ENCODE assay signal across 14 cellular contexts in genomic region chr17:47654991-47655390, GRCh38. TPM values are rescaled to one million over a fixed set of nuclear protein-coding genes. Genes with fewer than 3 reads are reported as not detected.
DNase-seq lines count a peak whose midpoint lies in the region; ATAC-seq and TF ChIP-seq lines count a peak whose summit lies in the region.
"Had no signal": no experiment of that assay in that cellular context is flagged by ENCODE, and none has a peak within 500 bp of the region (broad histone marks: within the 10 kb centered on the region; RNA-seq: fewer than 3 reads in every experiment).

No MANE protein-coding gene starts in this region.

- no peaks in the 10 kb centered on the region for H3K9me3 ChIP-seq in CD8-positive, alpha-beta T cell (ENCODE audit: low read length)
- H3K9me3 ChIP-seq in Loucy (ENCODE audit: insufficient read depth, low read depth, low read length) (no peaks in the 10 kb centered on the region), mammary epithelial cell (replicated peaks; ENCODE audit: insufficient read depth, low read length) (no peaks in the 10 kb centered on the region)
- H3K9me3 ChIP-seq: tibial artery had no signal

- H3K79me2 ChIP-seq in Loucy (ENCODE audit: insufficient read depth, low read length) (peaks cover 90% of the 10 kb centered on the region), mammary epithelial cell (ENCODE audit: insufficient read depth, low read length) (peaks cover 94% of the 10 kb centered on the region)

- dilution Hi-C loops in mammary epithelial cell (cut with HindIII; ENCODE audit: low sequenced_read_pairs), result no loop called here

- peak overlapping the region; percentile 93 for H3K4me2 ChIP-seq in Loucy (ENCODE audit: low read depth, low read length, poor library complexity, severe bottlenecking)
- peak overlapping the region; percentile 68 for H3K4me2 ChIP-seq in mammary epithelial cell (ENCODE audit: insufficient read depth, low read depth, low read length)

- CTCF ChIA-PET in CD8-positive, alpha-beta T cell (lab: Charles Lee), result interaction anchor here (4.0 kb wide), 1 partner anchor 10 kb away, joined by 23 read pairs; no protein-coding TSS in a partner anchor
- CTCF ChIA-PET in mammary epithelial cell (lab: Charles Lee; ENCODE audit: low non-redundant PET), result interaction anchor here (0.6 kb wide), 1 partner anchor 316 kb away, joined by 3 read pairs; the partner anchor contains the start of gene CDK5RAP3

- H3K27me3 ChIP-seq in CD8-positive, alpha-beta T cell (ENCODE audit: insufficient read depth, low read length), result no peaks in the 10 kb centered on the region
- H3K27me3 ChIP-seq in Loucy (ENCODE audit: insufficient read depth, low read length, poor library complexity, severe bottlenecking) (no peaks in the 10 kb centered on the region), mammary epithelial cell (ENCODE audit: insufficient read depth, low read length) (no peaks in the 10 kb centered on the region)
- H3K27me3 ChIP-seq: tibial artery had no signal

- H3K36me3 Mint-ChIP-seq in CD8-positive, alpha-beta T cell, result peaks cover 71% of the 10 kb centered on the region
- H3K36me3 Mint-ChIP-seq in neural crest cell (ENCODE audit: low read depth), result peaks cover 29% of the 10 kb centered on the region

- H3K4me1 Mint-ChIP-seq in CD8-positive, alpha-beta T cell (ENCODE audit: low read depth), result peaks cover 67% of the 10 kb centered on the region
- peaks cover 48% of the 10 kb centered on the region for H3K4me1 Mint-ChIP-seq in neural crest cell

- intact Hi-C loops in CD8-positive, alpha-beta T cell (cut with DNase I, micrococcal nuclease), result loop anchor here in 1 of 2 experiments (10.0 kb wide), 1 partner anchor 450 kb away; the partner anchor contains the start of genes CBX1 and SNX11
- intact Hi-C loops in mammary epithelial cell (cut with micrococcal nuclease), result no loop called here

- TF ChIP-seq CTCF in CD8-positive, alpha-beta T cell (IDR thresholded peaks at IDR 0.05), result no peak
- no peak for TF ChIP-seq CTCF in Loucy (conservative IDR thresholded peaks at IDR 0.05; ENCODE audit: low read length)
- no peak for TF ChIP-seq CTCF in mammary epithelial cell (conservative IDR thresholded peaks at IDR 0.05 in 1 of 2, IDR thresholded peaks at IDR 0.05 in 1 of 2; ENCODE audit: extremely low read depth in 1 of 2, insufficient read depth in 1 of 2, low read depth in 1 of 2, low read length in 2 of 2)
- no peak for TF ChIP-seq CTCF in neural crest cell (conservative IDR thresholded peaks at IDR 0.05)

- H3K4me3 Mint-ChIP-seq in CD8-positive, alpha-beta T cell, result no peak overlapping the region
- H3K4me3 Mint-ChIP-seq in neural crest cell, result peak overlapping the region; percentile 81
- H3K4me3 Mint-ChIP-seq: dendritic cell treated with granulocyte-macrophage colony-stimulating factor and Interleukin-4, amounts not matched to agents 40 ng/mL and 50 ng/mL, for 4 days had no signal

- POLR2A ChIA-PET in CD8-positive, alpha-beta T cell (lab: Charles Lee), result no interaction called here

- in situ Hi-C loops in mammary epithelial cell (cut with MboI; ENCODE audit: low sequenced_read_pairs in 2 of 2), result no loop called here

- H3K4me1 ChIP-seq in CD8-positive, alpha-beta T cell (ENCODE audit: insufficient read depth, low read length), result peaks cover 40% of the 10 kb centered on the region
- H3K4me1 ChIP-seq in Loucy (ENCODE audit: insufficient read depth, low read length, poor library complexity, severe bottlenecking), result peaks cover 43% of the 10 kb centered on the region
- H3K4me1 ChIP-seq in mammary epithelial cell (ENCODE audit: insufficient read depth, low read length), result peaks cover 34% of the 10 kb centered on the region

- no peak for DNase-seq in CD8-positive, alpha-beta T cell
- DNase-seq in mammary epithelial cell (no peak), neural crest cell (ENCODE audit: low read depth, low spot score) (no peak), COLO829 (ENCODE audit: low spot score) (no peak), NCI-H1105 treated with DMSO at 0.1 percent for 48 hours (lab: John Stamatoyannopoulos, UW) (no peak)
- DNase-seq: kidney glomerular epithelial cell, NCI-H2171 treated with DMSO at 0.1 percent for 48 hours, tibial artery had no signal

- peak overlapping the region; percentile 38 for H3K9ac ChIP-seq in Loucy (ENCODE audit: low read depth, low read length, poor library complexity, severe bottlenecking)
- H3K9ac ChIP-seq in mammary epithelial cell (ENCODE audit: insufficient read depth, low read length), result peak overlapping the region; percentile 36

- H3K9me3 Mint-ChIP-seq in CD8-positive, alpha-beta T cell, result no peaks in the 10 kb centered on the region
- H3K9me3 Mint-ChIP-seq in neural crest cell, result no peaks in the 10 kb centered on the region
- H3K9me3 Mint-ChIP-seq: dendritic cell treated with granulocyte-macrophage colony-stimulating factor and Interleukin-4, amounts not matched to agents 40 ng/mL and 50 ng/mL, for 4 days had no signal

- H3K9me2 ChIP-seq in Loucy (replicated peaks; ENCODE audit: low read depth, low read length), result no peaks in the 10 kb centered on the region

- H3K4me3 ChIP-seq in CD8-positive, alpha-beta T cell (ENCODE audit: low read depth, low read length), result no peak overlapping the region
- H3K4me3 ChIP-seq in Loucy (ENCODE audit: low read length, poor library complexity, severe bottlenecking) (peak overlapping the region; percentile 50), mammary epithelial cell (replicated peaks in 1 of 3; ENCODE audit: insufficient read depth in 1 of 3, low read depth in 2 of 3, low read length in 3 of 3) (no peak overlapping the region)
- H3K4me3 ChIP-seq: SK-N-MC, skin epidermis, tibial artery had no signal

- no peak overlapping the region for H2AFZ ChIP-seq in Loucy (ENCODE audit: low read length)
- no peak overlapping the region for H2AFZ ChIP-seq in mammary epithelial cell (ENCODE audit: low read depth, low read length)

- no peak for ATAC-seq in CD8-positive, alpha-beta T cell
- ATAC-seq in HG03378 (IDR thresholded peaks at IDR 0.05; ENCODE audit: unreplicated experiment) (no peak), GM21360 (IDR thresholded peaks at IDR 0.05; ENCODE audit: unreplicated experiment) (no peak)

- H4K20me1 ChIP-seq in Loucy (ENCODE audit: insufficient read depth, low read length, poor library complexity, severe bottlenecking) (peaks cover 91% of the 10 kb centered on the region), mammary epithelial cell (ENCODE audit: insufficient read depth, low read length) (peaks cover 20% of the 10 kb centered on the region)

- BruUV-seq in mammary epithelial cell (replicated peaks; lab: Mats Ljungman, UMichigan), result no TSS peak

- H3K27me3 Mint-ChIP-seq in CD8-positive, alpha-beta T cell (ENCODE audit: low read depth), result no peaks in the 10 kb centered on the region
- H3K27me3 Mint-ChIP-seq in neural crest cell (ENCODE audit: low read depth), result no peaks in the 10 kb centered on the region
- H3K27me3 Mint-ChIP-seq: dendritic cell treated with granulocyte-macrophage colony-stimulating factor and Interleukin-4, amounts not matched to agents 40 ng/mL and 50 ng/mL, for 4 days had no signal

- H3K27ac Mint-ChIP-seq in CD8-positive, alpha-beta T cell, result peak overlapping the region; percentile 42
- H3K27ac Mint-ChIP-seq in neural crest cell (ENCODE audit: unreplicated experiment), result peak overlapping the region; percentile 72
- H3K27ac Mint-ChIP-seq: dendritic cell treated with granulocyte-macrophage colony-stimulating factor and Interleukin-4, amounts not matched to agents 40 ng/mL and 50 ng/mL, for 4 days had no signal

- no peak overlapping the region for H3K27ac ChIP-seq in CD8-positive, alpha-beta T cell (ENCODE audit: low read depth, low read length)
- H3K27ac ChIP-seq in mammary epithelial cell (ENCODE audit: insufficient read depth, low read depth, low read length), result no peak overlapping the region
- H3K27ac ChIP-seq: SK-N-MC, tibial artery had no signal

- 58% methylated on average over 6 of the region's 6 CpGs for WGBS in mammary epithelial cell (ENCODE audit: low coverage, missing lambda C conversion rate)

- no peaks in the 10 kb centered on the region; the same call in 1 of the 2 replicates for H3F3A ChIP-seq in Loucy (ENCODE audit: low read depth)

- H3K36me3 ChIP-seq in CD8-positive, alpha-beta T cell (ENCODE audit: insufficient read depth, low read length), result peaks cover 47% of the 10 kb centered on the region
- H3K36me3 ChIP-seq in Loucy (ENCODE audit: insufficient read depth, low read length) (peaks cover 76% of the 10 kb centered on the region), mammary epithelial cell (ENCODE audit: insufficient read depth, low read length) (peaks cover 58% of the 10 kb centered on the region)

RNA-seq across cellular contexts. Expression of gene KPNB1, which starts 5.3 kb away (rescaled TPM):
- 100 to 1,000 TPM; 170 to 173 TPM for total RNA-seq in CD8-positive, alpha-beta T cell
- 100 to 1,000 TPM; 333 to 454 TPM for total RNA-seq in mammary epithelial cell
- polyA plus RNA-seq in mammary epithelial cell, result 187 TPM
- 664 TPM for polyA minus RNA-seq in mammary epithelial cell
- 642 and 671 TPM in 2 replicates for total RNA-seq in neural crest cell

RNA-seq across cellular contexts. Expression of gene TBKBP1, which starts 39.0 kb away (rescaled TPM):
- 1 to 10 TPM; 5.2 TPM for total RNA-seq in CD8-positive, alpha-beta T cell
- total RNA-seq in mammary epithelial cell (1 to 10 TPM; 2.2 to 5.6 TPM), neural crest cell (18.3 and 22.1 TPM in 2 replicates)
- polyA plus RNA-seq in mammary epithelial cell, result 2.4 TPM
- 2.1 TPM for polyA minus RNA-seq in mammary epithelial cell
